In genomic region chr15:64093627-64094417, GRCh38 we compare ENCODE assay signal across 1 cellular context.
TF ChIP-seq lines count a peak whose summit lies in the region.

TSS of gene CIAO2A (minus strand) at chr15:64093838. CDS start at chr15:64093768, 70 bp downstream.

TF ChIP-seq in K562, 482 proteins besides CTCF, POLR2A, EP300 and RAD21 (continued from another document and continues in another):
- TF ChIP-seq, protein P1, sequence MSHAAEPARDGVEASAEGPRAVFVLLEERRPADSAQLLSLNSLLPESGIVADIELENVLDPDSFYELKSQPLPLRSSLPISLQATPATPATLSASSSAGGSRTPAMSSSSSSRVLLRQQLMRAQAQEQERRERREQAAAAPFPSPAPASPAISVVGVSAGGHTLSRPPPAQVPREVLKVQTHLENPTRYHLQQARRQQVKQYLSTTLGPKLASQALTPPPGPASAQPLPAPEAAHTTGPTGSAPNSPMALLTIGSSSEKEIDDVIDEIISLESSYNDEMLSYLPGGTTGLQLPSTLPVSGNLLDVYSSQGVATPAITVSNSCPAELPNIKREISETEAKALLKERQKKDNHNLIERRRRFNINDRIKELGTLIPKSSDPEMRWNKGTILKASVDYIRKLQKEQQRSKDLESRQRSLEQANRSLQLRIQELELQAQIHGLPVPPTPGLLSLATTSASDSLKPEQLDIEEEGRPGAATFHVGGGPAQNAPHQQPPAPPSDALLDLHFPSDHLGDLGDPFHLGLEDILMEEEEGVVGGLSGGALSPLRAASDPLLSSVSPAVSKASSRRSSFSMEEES (CRISPR knock-in tag; IDR thresholded peaks at IDR 0.05) = no peak
- TF ChIP-seq RBM22 (IDR thresholded peaks at IDR 0.05; ENCODE audit: low read depth, low read length, poor library complexity, severe bottlenecking) (no peak), ZNF445 (CRISPR knock-in tag; IDR thresholded peaks at IDR 0.05; ENCODE audit: low read depth) (no peak), HSF4 (CRISPR knock-in tag; IDR thresholded peaks at IDR 0.05; ENCODE audit: borderline replicate concordance) (no peak), LCOR (CRISPR knock-in tag; IDR thresholded peaks at IDR 0.05) (peak; percentile 66; the same call in 1 of the 2 replicates), UBTF (IDR thresholded peaks at IDR 0.05; ENCODE audit: borderline replicate concordance in 1 of 2, low read depth in 2 of 2, low read length in 2 of 2) (peak; percentile 69 to 73; a peak in 3 of 4 replicates), SMARCA4 (IDR thresholded peaks at IDR 0.05) (0 out of 2 replicates have a peak, but pooled peaks have one; percentile 8), ZNF75A (CRISPR knock-in tag; IDR thresholded peaks at IDR 0.05) (no peak; the same call in 1 of the 2 replicates), RBM14 (IDR thresholded peaks at IDR 0.05; ENCODE audit: borderline replicate concordance, insufficient read depth, low read depth, low read length) (no peak), HMGXB4 (CRISPR knock-in tag; IDR thresholded peaks at IDR 0.05) (no peak), HNRNPK (IDR thresholded peaks at IDR 0.05; ENCODE audit: low read depth, low read length, poor library complexity, severe bottlenecking) (no peak), NFATC3 (IDR thresholded peaks at IDR 0.05) (no peak), EP400 (IDR thresholded peaks at IDR 0.05) (peak; percentile 63), SAFB2 (IDR thresholded peaks at IDR 0.05; ENCODE audit: borderline replicate concordance, low read depth, low read length, severe bottlenecking) (no peak), CHD1 (IDR thresholded peaks at IDR 0.05; ENCODE audit: low read length) (no peak), ZNF318 (IDR thresholded peaks at IDR 0.05; ENCODE audit: borderline replicate concordance in 1 of 2, low read depth in 1 of 2) (no peak), ZNF707 (CRISPR knock-in tag; conservative IDR thresholded peaks at IDR 0.05) (no peak), RBBP5 (IDR thresholded peaks at IDR 0.05; ENCODE audit: borderline replicate concordance, insufficient read depth, low read length, poor library complexity, severe bottlenecking) (no peak), ZNF239 (CRISPR knock-in tag; IDR thresholded peaks at IDR 0.05) (no peak), NR2C2 (CRISPR knock-in tag; IDR thresholded peaks at IDR 0.05) (0 out of 2 replicates have a peak, but pooled peaks have one; percentile 27), NR2C2 (tag; IDR thresholded peaks at IDR 0.05) (no peak), HIVEP1 (CRISPR knock-in tag; IDR thresholded peaks at IDR 0.05) (no peak), SPI1 (IDR thresholded peaks at IDR 0.05; ENCODE audit: borderline replicate concordance, low read depth, low read length) (peak; percentile 66), TRIM25 (IDR thresholded peaks at IDR 0.05; ENCODE audit: borderline replicate concordance) (no peak), KHSRP (IDR thresholded peaks at IDR 0.05) (no peak), SUPT5H (IDR thresholded peaks at IDR 0.05) (peak; percentile 86), MEIS2 (IDR thresholded peaks at IDR 0.05; ENCODE audit: partially characterized antibody) (peak; percentile 22), ARID2 (IDR thresholded peaks at IDR 0.05) (no peak), POU5F1 (IDR thresholded peaks at IDR 0.05; ENCODE audit: borderline replicate concordance, low read depth, low read length, partially characterized antibody) (peak; percentile 64), NFE2L1 (tag; IDR thresholded peaks at IDR 0.05; ENCODE audit: borderline replicate concordance, low read depth) (no peak), CBX1 (IDR thresholded peaks at IDR 0.05; ENCODE audit: low read depth) (no peak; the same call in 1 of the 2 replicates), NFRKB (IDR thresholded peaks at IDR 0.05; ENCODE audit: low read depth) (peak; percentile 76; the same call in 1 of the 2 replicates), ARNT (IDR thresholded peaks at IDR 0.05) (no peak; a peak in 1 of 4 replicates), ZBTB8A (IDR thresholded peaks at IDR 0.05; ENCODE audit: partially characterized antibody) (no peak), ZNF561 (CRISPR knock-in tag; conservative IDR thresholded peaks at IDR 0.05) (no peak), ZNF408 (CRISPR knock-in tag; IDR thresholded peaks at IDR 0.05; ENCODE audit: low read depth) (no peak), TFAM (CRISPR knock-in tag; conservative IDR thresholded peaks at IDR 0.05) (no peak), PCBP2 (IDR thresholded peaks at IDR 0.05; ENCODE audit: low read depth, low read length, poor library complexity, severe bottlenecking) (no peak), KLF16 (IDR thresholded peaks at IDR 0.05) (no peak)
- TF ChIP-seq, protein P2, sequence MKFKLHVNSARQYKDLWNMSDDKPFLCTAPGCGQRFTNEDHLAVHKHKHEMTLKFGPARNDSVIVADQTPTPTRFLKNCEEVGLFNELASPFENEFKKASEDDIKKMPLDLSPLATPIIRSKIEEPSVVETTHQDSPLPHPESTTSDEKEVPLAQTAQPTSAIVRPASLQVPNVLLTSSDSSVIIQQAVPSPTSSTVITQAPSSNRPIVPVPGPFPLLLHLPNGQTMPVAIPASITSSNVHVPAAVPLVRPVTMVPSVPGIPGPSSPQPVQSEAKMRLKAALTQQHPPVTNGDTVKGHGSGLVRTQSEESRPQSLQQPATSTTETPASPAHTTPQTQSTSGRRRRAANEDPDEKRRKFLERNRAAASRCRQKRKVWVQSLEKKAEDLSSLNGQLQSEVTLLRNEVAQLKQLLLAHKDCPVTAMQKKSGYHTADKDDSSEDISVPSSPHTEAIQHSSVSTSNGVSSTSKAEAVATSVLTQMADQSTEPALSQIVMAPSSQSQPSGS (CRISPR knock-in tag; IDR thresholded peaks at IDR 0.05) = no peak
- TF ChIP-seq, protein P3, sequence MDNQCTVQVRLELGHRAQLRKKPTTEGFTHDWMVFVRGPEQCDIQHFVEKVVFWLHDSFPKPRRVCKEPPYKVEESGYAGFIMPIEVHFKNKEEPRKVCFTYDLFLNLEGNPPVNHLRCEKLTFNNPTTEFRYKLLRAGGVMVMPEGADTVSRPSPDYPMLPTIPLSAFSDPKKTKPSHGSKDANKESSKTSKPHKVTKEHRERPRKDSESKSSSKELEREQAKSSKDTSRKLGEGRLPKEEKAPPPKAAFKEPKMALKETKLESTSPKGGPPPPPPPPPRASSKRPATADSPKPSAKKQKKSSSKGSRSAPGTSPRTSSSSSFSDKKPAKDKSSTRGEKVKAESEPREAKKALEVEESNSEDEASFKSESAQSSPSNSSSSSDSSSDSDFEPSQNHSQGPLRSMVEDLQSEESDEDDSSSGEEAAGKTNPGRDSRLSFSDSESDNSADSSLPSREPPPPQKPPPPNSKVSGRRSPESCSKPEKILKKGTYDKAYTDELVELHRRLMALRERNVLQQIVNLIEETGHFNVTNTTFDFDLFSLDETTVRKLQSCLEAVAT (IDR thresholded peaks at IDR 0.05) = 0 out of 4 replicates have a peak, but pooled peaks of 1 of the 2 experiments have one; percentile 49
- TF ChIP-seq, protein P4, sequence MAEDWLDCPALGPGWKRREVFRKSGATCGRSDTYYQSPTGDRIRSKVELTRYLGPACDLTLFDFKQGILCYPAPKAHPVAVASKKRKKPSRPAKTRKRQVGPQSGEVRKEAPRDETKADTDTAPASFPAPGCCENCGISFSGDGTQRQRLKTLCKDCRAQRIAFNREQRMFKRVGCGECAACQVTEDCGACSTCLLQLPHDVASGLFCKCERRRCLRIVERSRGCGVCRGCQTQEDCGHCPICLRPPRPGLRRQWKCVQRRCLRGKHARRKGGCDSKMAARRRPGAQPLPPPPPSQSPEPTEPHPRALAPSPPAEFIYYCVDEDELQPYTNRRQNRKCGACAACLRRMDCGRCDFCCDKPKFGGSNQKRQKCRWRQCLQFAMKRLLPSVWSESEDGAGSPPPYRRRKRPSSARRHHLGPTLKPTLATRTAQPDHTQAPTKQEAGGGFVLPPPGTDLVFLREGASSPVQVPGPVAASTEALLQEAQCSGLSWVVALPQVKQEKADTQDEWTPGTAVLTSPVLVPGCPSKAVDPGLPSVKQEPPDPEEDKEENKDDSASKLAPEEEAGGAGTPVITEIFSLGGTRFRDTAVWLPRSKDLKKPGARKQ (CRISPR knock-in tag; IDR thresholded peaks at IDR 0.05) = no peak
